Comparison of ENCODE assay signal across 16 cellular contexts in genomic region chr2:45331034-45331786, GRCh38.
DNase-seq lines count a peak whose midpoint lies in the region; ATAC-seq and TF ChIP-seq lines count a peak whose summit lies in the region.
"Had no signal": no experiment of that assay in that cellular context is flagged by ENCODE, and none has a peak within 500 bp of the region (broad histone marks: within the 10 kb centered on the region; RNA-seq: fewer than 3 reads in every experiment).

No MANE protein-coding gene starts in this region.

- no peak for ATAC-seq in HG02763 (IDR thresholded peaks at IDR 0.05; ENCODE audit: unreplicated experiment)
- ATAC-seq: gastroesophageal sphincter had no signal

- H3K27ac ChIP-seq in C4-2B = peak overlapping the region; percentile 55
- H3K27ac ChIP-seq: gastroesophageal sphincter, SJSA1, thyroid gland had no signal

- peak in 2 of 3 experiments; percentile 69 to 86 for DNase-seq in NCI-H1417 (lab: John Stamatoyannopoulos, UW)
- DNase-seq in mucosa of gallbladder (ENCODE audit: low spot score) = peak; percentile 16
- DNase-seq in NCI-H345 (lab: John Stamatoyannopoulos, UW) = no peak
- DNase-seq in NCI-H1105 (lab: John Stamatoyannopoulos, UW) = no peak
- no peak for DNase-seq in dedifferentiated amniotic fluid mesenchymal stem cell (ENCODE audit: extremely low spot score)
- DNase-seq: activated naive CD4-positive, alpha-beta T cell treated with anti-CD3 and anti-CD28 coated beads for 36 hours; BE2C; effector CD8-positive, alpha-beta T cell; NCI-H82; stimulated activated CD4-positive, alpha-beta T cell treated with anti-CD3 and anti-CD28 coated beads, Interleukin-1b, Interleukin-23, amount 100 ng/mL, for 48 hours; thyroid gland had no signal

- H3K9ac ChIP-seq in endocrine pancreas (ENCODE audit: control insufficient read depth, insufficient read depth, low read length) = no peak overlapping the region

- H3K9me3 ChIP-seq in endocrine pancreas (ENCODE audit: control insufficient read depth, low read length) = no peaks in the 10 kb centered on the region
- H3K9me3 ChIP-seq: BE2C, gastroesophageal sphincter, SJSA1, thyroid gland had no signal

- no peaks in the 10 kb centered on the region for H3K27me3 ChIP-seq in endocrine pancreas (ENCODE audit: control insufficient read depth, insufficient read depth, low read length)
- H3K27me3 ChIP-seq: BE2C, SJSA1, thyroid gland had no signal

- H3K4me3 ChIP-seq in endocrine pancreas (ENCODE audit: control insufficient read depth, insufficient read depth, low read length) = peak overlapping the region; percentile 27
- H3K4me3 ChIP-seq: gastroesophageal sphincter, SJSA1, thyroid gland had no signal

- no peaks in the 10 kb centered on the region for H3K36me3 ChIP-seq in endocrine pancreas (ENCODE audit: control insufficient read depth, insufficient read depth, low read length)
- H3K36me3 ChIP-seq: BE2C, gastroesophageal sphincter, SJSA1, thyroid gland had no signal

- no peak for TF ChIP-seq CTCF in C4-2B (conservative IDR thresholded peaks at IDR 0.05)

- no peaks in the 10 kb centered on the region for H3K4me1 ChIP-seq in endocrine pancreas (ENCODE audit: control insufficient read depth, insufficient read depth, low read length)
- H3K4me1 ChIP-seq: gastroesophageal sphincter, thyroid gland had no signal

Comparison
In these comparisons a context has a peak if more than half of its experiments do, and no peak if none do; other contexts are left out.
1. DNase-seq: peak in NCI-H1417 (2 of 3) and mucosa of gallbladder (single experiment); none in NCI-H345 (single experiment), NCI-H1105 (single experiment) and dedifferentiated amniotic fluid mesenchymal stem cell (single experiment).